1 cellular context compared by ENCODE assay signal in the genomic region with DNA sequence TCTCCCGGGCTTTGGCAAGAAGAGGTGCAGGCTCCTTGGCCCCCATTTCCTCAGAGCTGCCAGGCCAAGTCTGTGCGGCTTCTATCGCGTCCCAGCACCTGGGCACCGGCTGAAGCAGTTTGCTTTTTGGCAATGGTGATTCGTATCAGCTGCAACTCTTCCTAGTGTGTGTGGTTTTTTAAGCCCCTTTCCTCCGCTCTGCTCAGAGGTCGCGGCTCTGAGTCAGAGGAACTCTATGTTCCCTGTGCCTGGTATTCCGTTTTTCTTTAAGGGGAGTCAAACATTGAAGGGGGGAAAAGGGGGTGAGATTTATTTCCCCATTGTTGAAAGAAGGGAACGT.
A peak's percentile ranks its signal among the peaks of the same experiment; 100 is the strongest.
TF ChIP-seq lines count a peak whose summit lies in the region.

No MANE protein-coding gene starts in this region.

TF ChIP-seq in GM12878, 131 proteins besides CTCF, POLR2A, EP300 and RAD21:
- TF ChIP-seq NRF1 (conservative IDR thresholded peaks at IDR 0.05; ENCODE audit: low read depth, low read length) (no peak), RUNX3 (IDR thresholded peaks at IDR 0.05; ENCODE audit: low read length) (peak; percentile 13; the same call in 1 of the 2 replicates), HDAC6 (IDR thresholded peaks at IDR 0.05; ENCODE audit: unreplicated experiment) (no peak), EED (IDR thresholded peaks at IDR 0.05; ENCODE audit: low read depth) (no peak), MYB (IDR thresholded peaks at IDR 0.05; ENCODE audit: borderline replicate concordance, low read depth, low read length) (no peak), ESRRA (IDR thresholded peaks at IDR 0.05; ENCODE audit: low read length) (no peak)
- TF ChIP-seq, protein P1, sequence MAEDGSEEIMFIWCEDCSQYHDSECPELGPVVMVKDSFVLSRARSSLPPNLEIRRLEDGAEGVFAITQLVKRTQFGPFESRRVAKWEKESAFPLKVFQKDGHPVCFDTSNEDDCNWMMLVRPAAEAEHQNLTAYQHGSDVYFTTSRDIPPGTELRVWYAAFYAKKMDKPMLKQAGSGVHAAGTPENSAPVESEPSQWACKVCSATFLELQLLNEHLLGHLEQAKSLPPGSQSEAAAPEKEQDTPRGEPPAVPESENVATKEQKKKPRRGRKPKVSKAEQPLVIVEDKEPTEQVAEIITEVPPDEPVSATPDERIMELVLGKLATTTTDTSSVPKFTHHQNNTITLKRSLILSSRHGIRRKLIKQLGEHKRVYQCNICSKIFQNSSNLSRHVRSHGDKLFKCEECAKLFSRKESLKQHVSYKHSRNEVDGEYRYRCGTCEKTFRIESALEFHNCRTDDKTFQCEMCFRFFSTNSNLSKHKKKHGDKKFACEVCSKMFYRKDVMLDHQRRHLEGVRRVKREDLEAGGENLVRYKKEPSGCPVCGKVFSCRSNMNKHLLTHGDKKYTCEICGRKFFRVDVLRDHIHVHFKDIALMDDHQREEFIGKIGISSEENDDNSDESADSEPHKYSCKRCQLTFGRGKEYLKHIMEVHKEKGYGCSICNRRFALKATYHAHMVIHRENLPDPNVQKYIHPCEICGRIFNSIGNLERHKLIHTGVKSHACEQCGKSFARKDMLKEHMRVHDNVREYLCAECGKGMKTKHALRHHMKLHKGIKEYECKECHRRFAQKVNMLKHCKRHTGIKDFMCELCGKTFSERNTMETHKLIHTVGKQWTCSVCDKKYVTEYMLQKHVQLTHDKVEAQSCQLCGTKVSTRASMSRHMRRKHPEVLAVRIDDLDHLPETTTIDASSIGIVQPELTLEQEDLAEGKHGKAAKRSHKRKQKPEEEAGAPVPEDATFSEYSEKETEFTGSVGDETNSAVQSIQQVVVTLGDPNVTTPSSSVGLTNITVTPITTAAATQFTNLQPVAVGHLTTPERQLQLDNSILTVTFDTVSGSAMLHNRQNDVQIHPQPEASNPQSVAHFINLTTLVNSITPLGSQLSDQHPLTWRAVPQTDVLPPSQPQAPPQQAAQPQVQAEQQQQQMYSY (CRISPR knock-in tag; IDR thresholded peaks at IDR 0.05): no peak
